Comparison of ENCODE assay signal across 1 cellular context in the genomic region with DNA sequence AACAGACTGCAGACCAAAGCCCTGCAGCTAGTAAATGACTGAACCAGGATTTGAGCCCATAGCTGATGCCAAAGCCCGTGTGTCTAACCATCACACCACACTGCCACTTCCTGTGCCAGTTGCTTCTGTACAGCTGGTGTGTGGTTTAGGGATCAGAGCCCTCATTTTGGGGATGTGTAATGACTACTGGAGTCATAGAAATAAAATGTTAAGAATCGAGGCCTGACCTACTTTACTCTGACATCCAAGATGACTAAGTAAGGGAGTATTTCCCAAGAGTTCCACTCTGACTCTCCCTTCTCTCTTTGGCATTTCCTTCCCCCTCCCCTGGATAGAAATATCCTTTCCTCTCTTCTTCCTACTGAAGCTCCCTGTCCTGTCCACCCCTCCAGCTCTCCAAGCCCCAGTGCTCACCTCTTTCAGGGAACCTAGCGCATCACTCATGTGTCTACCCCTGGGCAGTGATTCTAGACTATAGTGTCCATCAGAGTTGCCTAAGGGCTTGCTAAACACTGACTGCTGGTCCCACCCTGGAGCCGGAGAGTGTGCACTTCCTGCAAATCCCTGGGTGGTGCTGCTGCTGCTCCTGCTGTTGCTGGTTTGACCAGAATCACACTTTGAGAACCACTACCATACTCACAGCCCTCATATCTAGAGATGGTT.
TF ChIP-seq lines count a peak whose summit lies in the region.

No MANE protein-coding gene starts in this region.

TF ChIP-seq in SK-N-SH, 30 proteins besides CTCF, POLR2A, EP300 and RAD21 (continued from another document):
- TF ChIP-seq, protein P1, sequence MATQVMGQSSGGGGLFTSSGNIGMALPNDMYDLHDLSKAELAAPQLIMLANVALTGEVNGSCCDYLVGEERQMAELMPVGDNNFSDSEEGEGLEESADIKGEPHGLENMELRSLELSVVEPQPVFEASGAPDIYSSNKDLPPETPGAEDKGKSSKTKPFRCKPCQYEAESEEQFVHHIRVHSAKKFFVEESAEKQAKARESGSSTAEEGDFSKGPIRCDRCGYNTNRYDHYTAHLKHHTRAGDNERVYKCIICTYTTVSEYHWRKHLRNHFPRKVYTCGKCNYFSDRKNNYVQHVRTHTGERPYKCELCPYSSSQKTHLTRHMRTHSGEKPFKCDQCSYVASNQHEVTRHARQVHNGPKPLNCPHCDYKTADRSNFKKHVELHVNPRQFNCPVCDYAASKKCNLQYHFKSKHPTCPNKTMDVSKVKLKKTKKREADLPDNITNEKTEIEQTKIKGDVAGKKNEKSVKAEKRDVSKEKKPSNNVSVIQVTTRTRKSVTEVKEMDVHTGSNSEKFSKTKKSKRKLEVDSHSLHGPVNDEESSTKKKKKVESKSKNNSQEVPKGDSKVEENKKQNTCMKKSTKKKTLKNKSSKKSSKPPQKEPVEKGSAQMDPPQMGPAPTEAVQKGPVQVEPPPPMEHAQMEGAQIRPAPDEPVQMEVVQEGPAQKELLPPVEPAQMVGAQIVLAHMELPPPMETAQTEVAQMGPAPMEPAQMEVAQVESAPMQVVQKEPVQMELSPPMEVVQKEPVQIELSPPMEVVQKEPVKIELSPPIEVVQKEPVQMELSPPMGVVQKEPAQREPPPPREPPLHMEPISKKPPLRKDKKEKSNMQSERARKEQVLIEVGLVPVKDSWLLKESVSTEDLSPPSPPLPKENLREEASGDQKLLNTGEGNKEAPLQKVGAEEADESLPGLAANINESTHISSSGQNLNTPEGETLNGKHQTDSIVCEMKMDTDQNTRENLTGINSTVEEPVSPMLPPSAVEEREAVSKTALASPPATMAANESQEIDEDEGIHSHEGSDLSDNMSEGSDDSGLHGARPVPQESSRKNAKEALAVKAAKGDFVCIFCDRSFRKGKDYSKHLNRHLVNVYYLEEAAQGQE (IDR thresholded peaks at IDR 0.05; ENCODE audit: low read depth, low read length) = no peak
- TF ChIP-seq YY1 (IDR thresholded peaks at IDR 0.05; ENCODE audit: low read depth) (no peak), SMC3 (IDR thresholded peaks at IDR 0.05; ENCODE audit: low read depth, low read length) (no peak), ELF1 (IDR thresholded peaks at IDR 0.05) (0 out of 2 replicates have a peak, but pooled peaks have one; percentile 19), JUND (IDR thresholded peaks at IDR 0.05) (peak; percentile 85), FOSL2 (IDR thresholded peaks at IDR 0.05; ENCODE audit: borderline replicate concordance, low read depth) (peak; percentile 91), SIN3A (IDR thresholded peaks at IDR 0.05; ENCODE audit: borderline replicate concordance, low read depth, low read length) (0 out of 2 replicates have a peak, but pooled peaks have one; percentile 19), NFIC (IDR thresholded peaks at IDR 0.05; ENCODE audit: borderline replicate concordance) (peak; percentile 73), GABPA (IDR thresholded peaks at IDR 0.05; ENCODE audit: low read depth) (peak; percentile 28; the same call in 1 of the 2 replicates)
- TF ChIP-seq, protein P2, sequence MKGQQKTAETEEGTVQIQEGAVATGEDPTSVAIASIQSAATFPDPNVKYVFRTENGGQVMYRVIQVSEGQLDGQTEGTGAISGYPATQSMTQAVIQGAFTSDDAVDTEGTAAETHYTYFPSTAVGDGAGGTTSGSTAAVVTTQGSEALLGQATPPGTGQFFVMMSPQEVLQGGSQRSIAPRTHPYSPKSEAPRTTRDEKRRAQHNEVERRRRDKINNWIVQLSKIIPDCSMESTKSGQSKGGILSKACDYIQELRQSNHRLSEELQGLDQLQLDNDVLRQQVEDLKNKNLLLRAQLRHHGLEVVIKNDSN (IDR thresholded peaks at IDR 0.05; ENCODE audit: borderline replicate concordance, low read depth) = no peak
- TF ChIP-seq, protein P3, sequence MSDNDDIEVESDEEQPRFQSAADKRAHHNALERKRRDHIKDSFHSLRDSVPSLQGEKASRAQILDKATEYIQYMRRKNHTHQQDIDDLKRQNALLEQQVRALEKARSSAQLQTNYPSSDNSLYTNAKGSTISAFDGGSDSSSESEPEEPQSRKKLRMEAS (IDR thresholded peaks at IDR 0.05; ENCODE audit: low read depth) = peak; percentile 54; the same call in 1 of the 2 replicates
